In genomic region chr21:29299046-29299905, GRCh38 we compare ENCODE assay signal across 1 cellular context.
TF ChIP-seq lines count a peak whose summit lies in the region.

No MANE protein-coding gene starts in this region.

TF ChIP-seq in K562, 482 proteins besides CTCF, POLR2A, EP300 and RAD21 (continued from another document and continues in another):
- TF ChIP-seq ZNF609 (CRISPR knock-in tag; IDR thresholded peaks at IDR 0.05; ENCODE audit: borderline replicate concordance) (peak; percentile 71; the same call in 1 of the 2 replicates), RNF219 (CRISPR knock-in tag; IDR thresholded peaks at IDR 0.05) (no peak), KAT2B (IDR thresholded peaks at IDR 0.05; ENCODE audit: low read depth, low read length) (no peak), LARP7 (IDR thresholded peaks at IDR 0.05) (peak; percentile 9; the same call in 1 of the 2 replicates), RBBP5 (IDR thresholded peaks at IDR 0.05; ENCODE audit: borderline replicate concordance, insufficient read depth, low read length, poor library complexity, severe bottlenecking) (peak; percentile 30), RBM17 (IDR thresholded peaks at IDR 0.05; ENCODE audit: borderline replicate concordance, low read depth, low read length) (no peak), HDAC8 (tag; IDR thresholded peaks at IDR 0.05) (0 out of 2 replicates have a peak, but pooled peaks have one; percentile 24), TRIM24 (IDR thresholded peaks at IDR 0.05) (no peak), KAT7 (CRISPR knock-in tag; IDR thresholded peaks at IDR 0.05; ENCODE audit: borderline replicate concordance) (0 out of 2 replicates have a peak, but pooled peaks have one; percentile 88), NEUROD1 (IDR thresholded peaks at IDR 0.05; ENCODE audit: borderline replicate concordance, low read depth, low read length, partially characterized antibody) (peak; percentile 45), ZNF274 (IDR thresholded peaks at IDR 0.05; ENCODE audit: borderline replicate concordance, low read depth, low read length) (no peak), TAF15 (IDR thresholded peaks at IDR 0.05; ENCODE audit: low read depth, low read length) (no peak), ELK3 (CRISPR knock-in tag; IDR thresholded peaks at IDR 0.05) (no peak), THRB (CRISPR knock-in tag; conservative IDR thresholded peaks at IDR 0.05) (0 out of 2 replicates have a peak, but pooled peaks have one; percentile 49), KHSRP (IDR thresholded peaks at IDR 0.05) (peak; percentile 37; the same call in 1 of the 2 replicates), ZBTB17 (CRISPR knock-in tag; IDR thresholded peaks at IDR 0.05) (peak; percentile 60; the same call in 1 of the 2 replicates), NFATC3 (IDR thresholded peaks at IDR 0.05) (peak; percentile 58; the same call in 1 of the 2 replicates), HDAC1 (IDR thresholded peaks at IDR 0.05) (peak in 1 of 2 experiments; percentile 69; a peak in 2 of 4 replicates), CREM (IDR thresholded peaks at IDR 0.05; ENCODE audit: low read depth) (peak; percentile 86), MYBL2 (IDR thresholded peaks at IDR 0.05; ENCODE audit: low read depth) (no peak), MYBL2 (CRISPR knock-in tag; IDR thresholded peaks at IDR 0.05; ENCODE audit: borderline replicate concordance) (no peak), SMARCA5 (IDR thresholded peaks at IDR 0.05) (0 out of 2 replicates have a peak, but pooled peaks have one; percentile 20), E2F1 (CRISPR knock-in tag; IDR thresholded peaks at IDR 0.05) (0 out of 2 replicates have a peak, but pooled peaks have one; percentile 14), SRF (CRISPR knock-in tag; IDR thresholded peaks at IDR 0.05) (no peak), MAFK (IDR thresholded peaks at IDR 0.05; ENCODE audit: low read length) (0 out of 2 replicates have a peak, but pooled peaks have one; percentile 2), ESRRA (IDR thresholded peaks at IDR 0.05; ENCODE audit: borderline replicate concordance, low read depth) (no peak), ZFP1 (CRISPR knock-in tag; IDR thresholded peaks at IDR 0.05) (no peak), IRF1 (CRISPR knock-in tag; IDR thresholded peaks at IDR 0.05; ENCODE audit: borderline replicate concordance) (peak; percentile 37; the same call in 1 of the 2 replicates), MAX (CRISPR knock-in tag; IDR thresholded peaks at IDR 0.05) (peak; percentile 90), E2F6 (IDR thresholded peaks at IDR 0.05; ENCODE audit: borderline replicate concordance in 1 of 2, extremely low read depth in 1 of 2, insufficient read depth in 1 of 2, insufficient read length in 1 of 2, low read depth in 1 of 2, low read length in 1 of 2, poor library complexity in 1 of 2, severe bottlenecking in 1 of 2) (peak; percentile 64 to 93), UBTF (IDR thresholded peaks at IDR 0.05; ENCODE audit: borderline replicate concordance in 1 of 2, low read depth in 2 of 2, low read length in 2 of 2) (0 out of 4 replicates have a peak, but pooled peaks have one; percentile 43 to 64), HDAC2 (IDR thresholded peaks at IDR 0.05) (peak; percentile 36; the same call in 1 of the 2 replicates), ATF1 (CRISPR knock-in tag; IDR thresholded peaks at IDR 0.05) (no peak), ATF1 (tag; IDR thresholded peaks at IDR 0.05) (0 out of 2 replicates have a peak, but pooled peaks have one; percentile 34), RBFOX2 (IDR thresholded peaks at IDR 0.05; ENCODE audit: low read depth, low read length) (peak; percentile 84), ZNF263 (CRISPR knock-in tag; IDR thresholded peaks at IDR 0.05; ENCODE audit: borderline replicate concordance) (no peak), FOS (IDR thresholded peaks at IDR 0.05; ENCODE audit: extremely low read depth, insufficient read length) (no peak), CREB5 (CRISPR knock-in tag; IDR thresholded peaks at IDR 0.05) (no peak), ZNF830 (CRISPR knock-in tag; IDR thresholded peaks at IDR 0.05) (0 out of 2 replicates have a peak, but pooled peaks have one; percentile 18), LCOR (CRISPR knock-in tag; IDR thresholded peaks at IDR 0.05) (peak; percentile 79; the same call in 1 of the 2 replicates), TCF3 (CRISPR knock-in tag; IDR thresholded peaks at IDR 0.05) (peak; percentile 7; the same call in 1 of the 2 replicates), NFRKB (IDR thresholded peaks at IDR 0.05; ENCODE audit: low read depth) (peak; percentile 70; the same call in 1 of the 2 replicates), PCBP1 (IDR thresholded peaks at IDR 0.05; ENCODE audit: low read depth, low read length, poor library complexity, severe bottlenecking) (peak; percentile 4), TAF9B (IDR thresholded peaks at IDR 0.05; ENCODE audit: partially characterized antibody) (peak; percentile 5), ZNF639 (CRISPR knock-in tag; conservative IDR thresholded peaks at IDR 0.05 in 1 of 2, IDR thresholded peaks at IDR 0.05 in 1 of 2) (peak in 1 of 2 experiments; percentile 64; a peak in 1 of 4 replicates), ZNF668 (CRISPR knock-in tag; IDR thresholded peaks at IDR 0.05) (no peak)
